In the genomic region with DNA sequence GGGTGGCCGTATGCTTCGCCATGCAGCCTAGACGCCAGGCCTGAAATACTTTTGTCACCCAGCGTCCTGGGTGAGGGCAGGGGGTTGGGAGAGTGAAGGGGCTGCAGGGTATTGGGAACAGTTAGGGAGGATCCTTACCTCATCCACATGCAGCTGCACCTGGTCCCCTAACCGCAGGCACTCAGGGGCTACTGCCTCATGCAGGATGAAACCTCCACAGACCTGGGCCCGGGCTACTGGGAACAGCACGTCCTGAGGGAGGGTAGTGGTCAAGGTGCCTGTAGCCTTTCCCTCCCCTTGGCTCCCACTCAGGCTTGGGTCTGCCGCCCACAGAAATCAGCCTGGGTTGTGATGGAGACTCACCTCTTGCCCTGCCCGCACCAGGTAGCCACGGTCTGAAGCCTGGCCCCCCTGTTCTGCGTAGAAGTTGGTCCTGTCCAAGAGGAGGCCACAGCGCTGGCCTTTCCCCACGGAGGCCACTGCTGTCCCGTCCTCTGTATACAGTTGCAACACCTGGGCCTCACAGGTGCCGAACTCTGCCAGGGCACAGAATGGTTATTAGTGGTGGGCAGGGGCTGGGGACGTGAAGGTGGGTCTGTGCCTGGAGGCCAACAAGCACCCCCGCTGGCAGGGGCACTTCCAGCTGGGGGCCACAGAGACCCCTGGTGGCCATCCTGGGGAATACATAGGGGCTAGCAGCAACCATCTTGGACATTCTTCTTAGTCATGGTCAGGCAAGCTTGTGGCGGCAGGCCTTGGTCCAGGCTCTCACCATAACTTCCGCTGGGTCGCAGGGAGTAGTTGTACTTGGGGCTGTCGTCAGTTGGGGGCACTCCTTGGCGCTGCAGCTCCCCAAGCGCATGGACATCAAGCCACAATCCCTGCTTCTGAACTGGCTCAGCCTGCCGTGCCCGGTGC, we compare ENCODE assay signal across 9 cellular contexts. TPM values are rescaled to one million over a fixed set of nuclear protein-coding genes. Genes with fewer than 3 reads are reported as not detected.
A peak's percentile ranks its signal among the peaks of the same experiment; 100 is the strongest.
DNase-seq lines count a peak whose midpoint lies in the region; TF ChIP-seq lines count a peak whose summit lies in the region.
"Had no signal": no experiment of that assay in that cellular context is flagged by ENCODE, and none has a peak within 500 bp of the region (broad histone marks: within the 10 kb centered on the region; RNA-seq: fewer than 3 reads in every experiment).

No MANE protein-coding gene starts in this region.

- H3K4me1 Mint-ChIP-seq in neural crest cell: no peaks in the 10 kb centered on the region

- H3K4me3 Mint-ChIP-seq in neural crest cell: peak overlapping the region; percentile 61

- DNase-seq in NCI-H1105 (lab: John Stamatoyannopoulos, UW) (peak; percentile 19), NCI-H1105 treated with DMSO at 0.1 percent for 48 hours (lab: John Stamatoyannopoulos, UW) (no peak), KBM-7 (peak; percentile 44), epithelial cell of esophagus (ENCODE audit: low read depth) (peak; percentile 39), neural crest cell (ENCODE audit: low read depth, low spot score) (peak; percentile 48), NK-92 (lab: John Stamatoyannopoulos, UW; ENCODE audit: unreplicated experiment) (no peak), pons (ENCODE audit: low spot score) (no peak)
- peak; percentile 26 to 45 for DNase-seq in activated CD4-positive, alpha-beta T cell treated with anti-CD3 and anti-CD28 coated beads, Interleukin-2, amount 50 U/mL, for 48 hours

- H3K4me3 ChIP-seq in epithelial cell of esophagus (ENCODE audit: low read length): no peak overlapping the region
- H3K4me3 ChIP-seq: BLaER1 treated with 17β-estradiol and CSF1 and Interleukin-3, amounts not matched to agents 10 nM and 100 nM had no signal

- no peaks in the 10 kb centered on the region for H3K9me3 Mint-ChIP-seq in neural crest cell

- H3K27ac Mint-ChIP-seq in neural crest cell (ENCODE audit: unreplicated experiment): no peak overlapping the region

- peaks cover 17% of the 10 kb centered on the region for H3K36me3 Mint-ChIP-seq in neural crest cell (ENCODE audit: low read depth)

- TF ChIP-seq CTCF in epithelial cell of esophagus (IDR thresholded peaks at IDR 0.05; ENCODE audit: insufficient read depth, low read depth, low read length, missing control alignments) (peak; percentile 70), neural crest cell (conservative IDR thresholded peaks at IDR 0.05) (peak; percentile 77)

- in situ Hi-C loops in KBM-7 (cut with MboI; ENCODE audit: low pct_unique_long_range_greater_than_20kb, low sequenced_read_pairs): no loop called here

- no peaks in the 10 kb centered on the region for H3K27me3 Mint-ChIP-seq in neural crest cell (ENCODE audit: low read depth)

RNA-seq across cellular contexts. Expression of a gene that starts 8.6 kb away (rescaled TPM):
- 32.1 and 33.6 TPM in 2 replicates for total RNA-seq in neural crest cell

RNA-seq across cellular contexts. Expression of a gene that starts 34.3 kb away (rescaled TPM):
- total RNA-seq in neural crest cell: 19.0 and 21.2 TPM in 2 replicates

RNA-seq across cellular contexts. Expression of a gene that starts 37.9 kb away (rescaled TPM):
- not detected in 2 replicates for total RNA-seq in neural crest cell

RNA-seq across cellular contexts. Expression of a gene that starts 39.2 kb away (rescaled TPM):
- total RNA-seq in neural crest cell: 16.1 and 20.2 TPM in 2 replicates

RNA-seq across cellular contexts. Expression of a gene that starts 47.2 kb away (rescaled TPM):
- 70.5 and 77.7 TPM in 2 replicates for total RNA-seq in neural crest cell

Comparison
In these comparisons a context has a peak if more than half of its experiments do, and no peak if none do; other contexts are left out.
1. DNase-seq: peak in NCI-H1105 (single experiment), KBM-7 (single experiment), activated CD4-positive, alpha-beta T cell treated with anti-CD3 and anti-CD28 coated beads, Interleukin-2, amount 50 U/mL, for 48 hours (2 of 2), epithelial cell of esophagus (single experiment) and neural crest cell (single experiment); none in NCI-H1105 treated with DMSO at 0.1 percent for 48 hours (single experiment), NK-92 (single experiment) and pons (single experiment).